Comparison of ENCODE assay signal across 12 cellular contexts in genomic region chr19:47418595-47419036, GRCh38. TPM values are rescaled to one million over a fixed set of nuclear protein-coding genes. Genes with fewer than 3 reads are reported as not detected.
A peak's percentile ranks its signal among the peaks of the same experiment; 100 is the strongest.
DNase-seq lines count a peak whose midpoint lies in the region; ATAC-seq and TF ChIP-seq lines count a peak whose summit lies in the region.
"Had no signal": no experiment of that assay in that cellular context is flagged by ENCODE, and none has a peak within 500 bp of the region (broad histone marks: within the 10 kb centered on the region; RNA-seq: fewer than 3 reads in every experiment).

No MANE protein-coding gene starts in this region.

- peak overlapping the region; percentile 41 to 67 (median 54); a peak in 19 of 20 replicates for H3K4me3 ChIP-seq in BLaER1 treated with 17β-estradiol and CSF1 and Interleukin-3, amounts not matched to agents 10 nM and 100 nM
- H3K4me3 ChIP-seq in Panc1 (ENCODE audit: low read depth in 2 of 2, low read length in 2 of 2) (peak overlapping the region; percentile 37 to 39), fibroblast of lung (replicated peaks in 1 of 4; ENCODE audit: control extremely low read depth in 1 of 4, insufficient read depth in 1 of 4, low read depth in 3 of 4, low read length in 4 of 4) (peak overlapping the region; percentile 28 to 75 (median 62))
- H3K4me3 ChIP-seq: body of pancreas had no signal

- peak overlapping the region; percentile 12 for H3K27ac Mint-ChIP-seq in osteocyte (ENCODE audit: unreplicated experiment)

- CTCF ChIA-PET in Panc1 (lab: Charles Lee), result no interaction called here

- TF ChIP-seq CTCF in Panc1 (IDR thresholded peaks at IDR 0.05), result no peak
- TF ChIP-seq CTCF in fibroblast of lung (conservative IDR thresholded peaks at IDR 0.05 in 1 of 2, IDR thresholded peaks at IDR 0.05 in 1 of 2; ENCODE audit: low read depth in 1 of 2, low read length in 2 of 2), result no peak
- no peak for TF ChIP-seq CTCF in osteocyte (IDR thresholded peaks at IDR 0.05)

- H3K4me1 ChIP-seq in BLaER1 treated with 17β-estradiol and CSF1 and Interleukin-3, amounts not matched to agents 10 nM and 100 nM, result peaks cover 30 to 53% (median 43%) of the 10 kb centered on the region in 10 experiments; a peak in 19 of 20 replicates
- peaks cover 4% of the 10 kb centered on the region for H3K4me1 ChIP-seq in Panc1 (ENCODE audit: control insufficient read depth, insufficient read depth, low read length)
- peaks cover 5% of the 10 kb centered on the region for H3K4me1 ChIP-seq in fibroblast of lung (ENCODE audit: control insufficient read depth, extremely low read depth, insufficient read depth, low read length)
- H3K4me1 ChIP-seq: body of pancreas had no signal

- H3K4me2 ChIP-seq in BLaER1 treated with 17β-estradiol and CSF1 and Interleukin-3, amounts not matched to agents 10 nM and 100 nM, result peak overlapping the region; percentile 73 to 93 (median 82)
- H3K4me2 ChIP-seq in fibroblast of lung (ENCODE audit: extremely low read depth, insufficient read depth, low read length), result peak overlapping the region; percentile 87
- H3K4me2 ChIP-seq: KMS-11 had no signal

- intact Hi-C loops in Panc1 (cut with micrococcal nuclease; ENCODE audit: unreplicated experiment), result no loop called here

- H3K27me3 ChIP-seq in BLaER1 treated with 17β-estradiol and CSF1 and Interleukin-3, amounts not matched to agents 10 nM and 100 nM, result peaks cover 91 to 99% (median 97%) of the 10 kb centered on the region in 11 experiments
- peaks cover 8% of the 10 kb centered on the region; the same call in 1 of the 2 replicates for H3K27me3 ChIP-seq in Panc1 (ENCODE audit: control insufficient read depth, insufficient read depth, low read length)
- H3K27me3 ChIP-seq in fibroblast of lung (ENCODE audit: control insufficient read depth, insufficient read depth, low read length), result peaks cover 46% of the 10 kb centered on the region

- peaks cover 32% of the 10 kb centered on the region for H3K27me3 Mint-ChIP-seq in osteocyte (ENCODE audit: unreplicated experiment)

- no peaks in the 10 kb centered on the region for H3K9me3 ChIP-seq in BLaER1 treated with 17β-estradiol and CSF1 and Interleukin-3, amounts not matched to agents 10 nM and 100 nM (replicated peaks in 1 of 11)
- H3K9me3 ChIP-seq in Panc1 (ENCODE audit: control insufficient read depth, insufficient read depth, low read depth, low read length) (no peaks in the 10 kb centered on the region), fibroblast of lung (ENCODE audit: control insufficient read depth, insufficient read depth, low read depth, low read length) (no peaks in the 10 kb centered on the region)
- H3K9me3 ChIP-seq: body of pancreas had no signal

- H3K9ac ChIP-seq in BLaER1 treated with 17β-estradiol and CSF1 and Interleukin-3, amounts not matched to agents 10 nM and 100 nM, result peak overlapping the region in 4 of 11 experiments; percentile 36 to 72 (median 62); a peak in 7 of 22 replicates
- peak overlapping the region; percentile 69 for H3K9ac ChIP-seq in fibroblast of lung (ENCODE audit: insufficient read depth, low read length)
- H3K9ac ChIP-seq: KMS-11 had no signal

- H2AFZ ChIP-seq in fibroblast of lung (ENCODE audit: low read length), result no peak overlapping the region

- peaks cover 10% of the 10 kb centered on the region for H3K36me3 Mint-ChIP-seq in osteocyte (ENCODE audit: unreplicated experiment)

- H3K36me3 ChIP-seq in BLaER1 treated with 17β-estradiol and CSF1 and Interleukin-3, amounts not matched to agents 10 nM and 100 nM, result no peaks in the 10 kb centered on the region
- H3K36me3 ChIP-seq in Panc1 (ENCODE audit: control insufficient read depth, insufficient read depth, low read length), result no peaks in the 10 kb centered on the region
- peaks cover 4% of the 10 kb centered on the region for H3K36me3 ChIP-seq in fibroblast of lung (ENCODE audit: control insufficient read depth, insufficient read depth, low read length)

- BruUV-seq in Panc1 (replicated peaks; lab: Mats Ljungman, UMichigan), result no TSS peak

- H3K4me3 Mint-ChIP-seq in osteocyte (ENCODE audit: unreplicated experiment), result peak overlapping the region; percentile 77

- no peaks in the 10 kb centered on the region for H3K79me2 ChIP-seq in fibroblast of lung (ENCODE audit: control insufficient read depth, insufficient read depth, low read length)

- DNase-seq in Panc1 (ENCODE audit: low read depth, low spot score), result no peak
- DNase-seq in fibroblast of lung (ENCODE audit: low read depth in 2 of 2), result no peak
- DNase-seq in osteocyte (ENCODE audit: extremely low spot score, unreplicated experiment), result no peak
- no peak for DNase-seq in RKO (ENCODE audit: low spot score)
- DNase-seq in GOT3 (lab: John Stamatoyannopoulos, UW), result no peak
- DNase-seq in NCI-H1436 treated with DMSO at 0.1 percent for 48 hours (lab: John Stamatoyannopoulos, UW), result no peak
- DNase-seq: body of pancreas, SHP77 had no signal

- H3K4me1 Mint-ChIP-seq in osteocyte (ENCODE audit: unreplicated experiment), result peaks cover 43% of the 10 kb centered on the region

- H4K20me1 ChIP-seq in BLaER1 treated with 17β-estradiol and CSF1 and Interleukin-3, amounts not matched to agents 10 nM and 100 nM, result peaks cover 12 to 81% (median 55%) of the 10 kb centered on the region in 11 experiments; a peak in 21 of 22 replicates
- no peaks in the 10 kb centered on the region for H4K20me1 ChIP-seq in fibroblast of lung (ENCODE audit: control insufficient read depth, extremely low read depth, insufficient read depth, low read length)

- H3K27ac ChIP-seq in BLaER1 treated with 17β-estradiol and CSF1 and Interleukin-3, amounts not matched to agents 10 nM and 100 nM, result peak overlapping the region in 1 of 11 experiments; percentile 49; a peak in 2 of 22 replicates
- H3K27ac ChIP-seq in Panc1 (ENCODE audit: low read length) (no peak overlapping the region), fibroblast of lung (ENCODE audit: insufficient read depth, low read length) (no peak overlapping the region)
- H3K27ac ChIP-seq: body of pancreas, KMS-11 had no signal

- ATAC-seq in Panc1 (no peak), GM19324 (IDR thresholded peaks at IDR 0.05; ENCODE audit: low FRiP score, unreplicated experiment) (no peak)
- ATAC-seq: body of pancreas had no signal

- no peaks in the 10 kb centered on the region for H3K9me3 Mint-ChIP-seq in osteocyte (ENCODE audit: unreplicated experiment)

- in situ Hi-C loops in Panc1 (cut with HindIII; ENCODE audit: low pct_unique_long_range_greater_than_20kb, low sequenced_read_pairs), result no loop called here

- POLR2A ChIA-PET in Panc1 (lab: Charles Lee), result no interaction called here

RNA-seq across cellular contexts. Expression of gene MEIS3, which starts 0.7 kb away (rescaled TPM):
- total RNA-seq in Panc1 (2021; ENCODE audit: unreplicated experiment) (11.3 TPM), fibroblast of lung (40.3 and 57.8 TPM in 2 replicates), osteocyte (93.8 and 99.0 TPM in 2 replicates)
- 20.1 TPM for polyA plus RNA-seq in Panc1 (2012; ENCODE audit: insufficient read length)
- 18.5 and 30.5 TPM in 2 replicates for polyA plus RNA-seq in fibroblast of lung
- polyA plus RNA-seq in fibroblast of lung (2012), result 34.9 and 65.1 TPM in 2 replicates
- 33.0 and 104 TPM in 2 replicates for polyA minus RNA-seq in fibroblast of lung (ENCODE audit: low replicate concordance)

RNA-seq across cellular contexts. Expression of gene SLC8A2, which starts 53.1 kb away (rescaled TPM):
- total RNA-seq in Panc1 (2021; ENCODE audit: unreplicated experiment), result 0.10 TPM
- polyA plus RNA-seq in Panc1 (2012; ENCODE audit: insufficient read length), result 1.2 TPM
- total RNA-seq in fibroblast of lung, result under 0.01 TPM in 1 of 2 replicates, not detected in the other
- polyA plus RNA-seq in fibroblast of lung, result not detected in 2 replicates
- polyA plus RNA-seq in fibroblast of lung (2012), result not detected in 2 replicates
- not detected in 2 replicates for polyA minus RNA-seq in fibroblast of lung (ENCODE audit: low replicate concordance)
- total RNA-seq in osteocyte, result 0.05 TPM in 1 of 2 replicates, not detected in the other
- total RNA-seq: myocyte had no signal
